Comparison of ENCODE assay signal across 28 cellular contexts in genomic region chr12:120390540-120391120, GRCh38. TPM values are rescaled to one million over a fixed set of nuclear protein-coding genes. Genes with fewer than 3 reads are reported as not detected.
"Had no signal": no experiment of that assay in that cellular context is flagged by ENCODE, and none has a peak within 500 bp of the region (broad histone marks: within the 10 kb centered on the region; RNA-seq: fewer than 3 reads in every experiment).

No MANE protein-coding gene starts in this region.

- H3K9me3 Mint-ChIP-seq: nephron; stimulated activated effector memory CD8-positive, alpha-beta T cell treated with anti-CD3 and anti-CD28 coated beads, Interleukin-12 subunit alpha, Interleukin-12 subunit beta, amount 100 ng/mL, for 72 hours had no signal

- H3K9me3 ChIP-seq: esophagus squamous epithelium, heart right ventricle, left lung, prostate gland, right atrium auricular region, stomach, thyroid gland had no signal

- H3K36me3 ChIP-seq: esophagus squamous epithelium, heart right ventricle, left lung, prostate gland, right atrium auricular region, stomach, thyroid gland had no signal

- H3K4me1 Mint-ChIP-seq: nephron had no signal

- H3K36me3 Mint-ChIP-seq: naive thymus-derived CD4-positive, alpha-beta T cell had no signal

- H3K4me3 ChIP-seq: coronary artery, esophagus squamous epithelium, heart right ventricle, left lung, prostate gland, right atrium auricular region, stomach, thyroid gland had no signal

- ATAC-seq: heart right ventricle; left cardiac atrium; left lung; naive thymus-derived CD4-positive, alpha-beta T cell; sciatic nerve; stimulated activated effector memory CD8-positive, alpha-beta T cell treated with anti-CD3 and anti-CD28 coated beads, Interleukin-12 subunit alpha, Interleukin-12 subunit beta, amount 100 ng/mL, for 72 hours had no signal

- H3K4me3 Mint-ChIP-seq: naive thymus-derived CD4-positive, alpha-beta T cell; stimulated activated effector memory CD8-positive, alpha-beta T cell treated with anti-CD3 and anti-CD28 coated beads, Interleukin-12 subunit alpha, Interleukin-12 subunit beta, amount 100 ng/mL, for 72 hours had no signal

- DNase-seq: dermis blood vessel endothelial cell; effector memory CD4-positive, alpha-beta T cell; esophagus squamous epithelium; foreskin melanocyte; glutamatergic neuron; heart right ventricle; hippocampal formation; left cardiac atrium; left lung; mesenchymal stem cell; midbrain; naive thymus-derived CD4-positive, alpha-beta T cell; stimulated activated CD4-positive, alpha-beta T cell treated with anti-CD3 and anti-CD28 coated beads, Interleukin-2, amount 100 ng/mL, for 24 hours; stimulated activated CD4-positive, alpha-beta T cell treated with anti-CD3 and anti-CD28 coated beads, Interleukin-4, amount 100 ng/mL, for 24 hours; stimulated activated naive CD4-positive, alpha-beta T cell treated with Interleukin-2 at 50 U/mL for 16 hours; stomach; thyroid gland; trophoblast cell had no signal

- H3K27ac Mint-ChIP-seq: naive thymus-derived CD4-positive, alpha-beta T cell; stimulated activated effector memory CD8-positive, alpha-beta T cell treated with anti-CD3 and anti-CD28 coated beads, Interleukin-12 subunit alpha, Interleukin-12 subunit beta, amount 100 ng/mL, for 72 hours had no signal

- H3K27ac ChIP-seq: coronary artery, esophagus squamous epithelium, heart right ventricle, left lung, parathyroid adenoma, prostate gland, right atrium auricular region, stomach, thyroid gland had no signal

- H3K4me1 ChIP-seq: heart right ventricle, left lung, right atrium auricular region, thyroid gland had no signal

RNA-seq across cellular contexts. Expression of gene MSI1, which starts 21.7 kb away (rescaled TPM):
- total RNA-seq: dermis blood vessel endothelial cell; endothelial cell of umbilical vein; lung microvascular endothelial cell; naive thymus-derived CD4-positive, alpha-beta T cell; subcutaneous adipose tissue had no signal
- polyA plus RNA-seq: naive thymus-derived CD4-positive, alpha-beta T cell had no signal
